1 cellular context compared by ENCODE assay signal in genomic region chr1:207321045-207321789, GRCh38.
TF ChIP-seq lines count a peak whose summit lies in the region.

Gene CD55 (plus strand): TSS chr1:207321678. CDS start chr1:207321766, 88 bp downstream.

TF ChIP-seq in K562, 482 proteins besides CTCF, POLR2A, EP300 and RAD21 (continued from another document and continues in another):
- TF ChIP-seq RREB1 (CRISPR knock-in tag; IDR thresholded peaks at IDR 0.05) (no peak), ZNF134 (CRISPR knock-in tag; conservative IDR thresholded peaks at IDR 0.05) (no peak), ZNF280B (CRISPR knock-in tag; IDR thresholded peaks at IDR 0.05) (no peak), THAP12 (CRISPR knock-in tag; IDR thresholded peaks at IDR 0.05) (peak; percentile 95), PHB (CRISPR knock-in tag; IDR thresholded peaks at IDR 0.05) (no peak), TAF1 (IDR thresholded peaks at IDR 0.05; ENCODE audit: control insufficient read depth, extremely low read depth, insufficient read depth, low read length, severe bottlenecking) (peak; percentile 93), ZC3H4 (CRISPR knock-in tag; IDR thresholded peaks at IDR 0.05; ENCODE audit: borderline replicate concordance) (no peak; the same call in 1 of the 2 replicates), GTF2F1 (IDR thresholded peaks at IDR 0.05; ENCODE audit: low read depth, low read length) (peak; percentile 88), BRF2 (IDR thresholded peaks at IDR 0.05; ENCODE audit: borderline replicate concordance, insufficient read depth, insufficient read length) (no peak), CBX5 (IDR thresholded peaks at IDR 0.05; ENCODE audit: borderline replicate concordance, low read depth) (peak; percentile 58; the same call in 1 of the 2 replicates), BDP1 (IDR thresholded peaks at IDR 0.05; ENCODE audit: insufficient read depth, insufficient read length) (no peak), NCOR1 (IDR thresholded peaks at IDR 0.05) (peak; percentile 71), ILF3 (IDR thresholded peaks at IDR 0.05; ENCODE audit: borderline replicate concordance) (0 out of 2 replicates have a peak, but pooled peaks have one; percentile 6), ZNF780A (CRISPR knock-in tag; IDR thresholded peaks at IDR 0.05) (no peak), ZNF318 (IDR thresholded peaks at IDR 0.05; ENCODE audit: borderline replicate concordance in 1 of 2, low read depth in 1 of 2) (peak in 1 of 2 experiments; percentile 85; a peak in 2 of 4 replicates), ZNF3 (CRISPR knock-in tag; IDR thresholded peaks at IDR 0.05) (no peak), ZHX1 (conservative IDR thresholded peaks at IDR 0.05; ENCODE audit: low read length) (no peak), HINFP (tag; conservative IDR thresholded peaks at IDR 0.05; ENCODE audit: low read depth) (no peak), RB1 (IDR thresholded peaks at IDR 0.05; ENCODE audit: low read depth) (peak; percentile 89; the same call in 1 of the 2 replicates), ZNF165 (CRISPR knock-in tag; IDR thresholded peaks at IDR 0.05; ENCODE audit: borderline replicate concordance) (no peak), NFIX (CRISPR knock-in tag; IDR thresholded peaks at IDR 0.05; ENCODE audit: low read depth) (no peak), ZNF695 (CRISPR knock-in tag; IDR thresholded peaks at IDR 0.05) (no peak), GTF3C2 (IDR thresholded peaks at IDR 0.05; ENCODE audit: borderline replicate concordance, extremely low read depth, insufficient read length) (no peak)
